In the genomic region with DNA sequence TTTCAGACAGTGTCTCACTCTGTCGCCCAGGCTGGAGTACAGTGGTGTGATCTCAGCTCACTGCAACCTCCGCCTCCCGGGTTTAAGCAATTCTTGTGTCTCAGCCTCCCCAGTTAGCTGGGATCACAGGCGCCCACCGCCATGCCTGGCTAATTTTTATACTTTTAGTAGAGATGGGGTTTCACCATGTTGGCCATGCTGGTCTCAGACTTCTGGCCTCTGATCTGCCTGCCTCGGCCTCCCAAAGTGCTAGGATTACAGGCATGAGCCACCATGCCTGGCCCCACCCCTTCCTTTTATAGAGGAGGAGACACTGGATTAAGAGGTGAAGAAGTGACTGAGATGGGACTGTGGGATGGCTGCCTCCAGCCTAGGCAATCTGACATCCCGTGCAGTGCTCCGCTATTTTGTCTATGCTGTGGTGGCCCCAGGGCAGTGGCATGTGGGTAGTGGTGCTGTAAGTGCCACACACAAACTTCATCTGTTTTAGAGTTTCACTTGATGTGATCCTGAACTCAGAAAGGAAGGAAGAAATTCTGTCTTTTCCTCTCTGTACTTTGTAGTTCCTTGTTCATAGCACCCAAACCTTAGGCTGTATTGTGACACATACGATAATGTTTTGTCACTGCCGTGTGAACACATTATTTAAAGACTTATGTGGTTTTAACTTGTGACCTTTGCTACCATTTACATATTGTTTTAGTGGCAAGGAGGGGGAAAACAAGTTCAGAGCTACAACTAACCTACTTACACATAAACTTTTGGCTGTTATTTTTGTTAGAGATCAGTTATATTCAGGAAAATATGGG, we compare ENCODE assay signal across 8 cellular contexts. TPM values are rescaled to one million over a fixed set of nuclear protein-coding genes. Genes with fewer than 3 reads are reported as not detected.
DNase-seq lines count a peak whose midpoint lies in the region; ATAC-seq and TF ChIP-seq lines count a peak whose summit lies in the region.

No MANE protein-coding gene starts in this region.

- peak overlapping the region; percentile 75 for H3K4me3 Mint-ChIP-seq in natural killer cell
- no peak overlapping the region for H3K4me3 Mint-ChIP-seq in CD8-positive, alpha-beta memory T cell

- H3K27ac ChIP-seq in CD8-positive, alpha-beta memory T cell (ENCODE audit: low read depth, low read length), result no peak overlapping the region

- intact Hi-C loops in natural killer cell (cut with micrococcal nuclease), result loop anchor here (1.0 to 5.0 kb wide), 2 partner anchors 7 to 35 kb away; no protein-coding TSS in a partner anchor

- POLR2A ChIA-PET in CD8-positive, alpha-beta memory T cell (lab: Charles Lee), result no interaction called here

- no peaks in the 10 kb centered on the region for H3K9me3 Mint-ChIP-seq in natural killer cell
- no peaks in the 10 kb centered on the region for H3K9me3 Mint-ChIP-seq in CD8-positive, alpha-beta memory T cell

- ATAC-seq in GM18907 (IDR thresholded peaks at IDR 0.05; ENCODE audit: unreplicated experiment) (peak; percentile 67), HG02973 (IDR thresholded peaks at IDR 0.05; ENCODE audit: unreplicated experiment) (peak; percentile 68), natural killer cell (peak; percentile 84 to 89 (median 86))

- DNase-seq in SW480 (ENCODE audit: low spot score), result peak; percentile 4
- peak; percentile 19 for DNase-seq in natural killer cell
- no peak for DNase-seq in CD8-positive, alpha-beta memory T cell
- no peak for DNase-seq in cerebellar nuclear complex (lab: John Stamatoyannopoulos, UW)
- DNase-seq in DMS53 treated with DMSO at 0.1 percent for 48 hours (lab: John Stamatoyannopoulos, UW; ENCODE audit: unreplicated experiment), result no peak
- DNase-seq in NCI-H187 (lab: John Stamatoyannopoulos, UW), result no peak

- H3K36me3 ChIP-seq in CD8-positive, alpha-beta memory T cell (ENCODE audit: insufficient read depth, low read length), result no peaks in the 10 kb centered on the region

- TF ChIP-seq CTCF in natural killer cell (IDR thresholded peaks at IDR 0.05), result no peak

- no peak overlapping the region for H3K4me3 ChIP-seq in CD8-positive, alpha-beta memory T cell (ENCODE audit: low read length)

- H3K9me3 ChIP-seq in CD8-positive, alpha-beta memory T cell (ENCODE audit: low read length), result no peaks in the 10 kb centered on the region

- no peaks in the 10 kb centered on the region for H3K36me3 Mint-ChIP-seq in natural killer cell
- H3K36me3 Mint-ChIP-seq in CD8-positive, alpha-beta memory T cell, result peaks cover 0 to 1% (median 0%) of the 10 kb centered on the region in 3 donors

- H3K4me1 Mint-ChIP-seq in natural killer cell, result peaks cover 24 to 65% of the 10 kb centered on the region in 2 donors
- peaks cover 14 to 19% (median 16%) of the 10 kb centered on the region in 3 donors for H3K4me1 Mint-ChIP-seq in CD8-positive, alpha-beta memory T cell

- H3K4me1 ChIP-seq in CD8-positive, alpha-beta memory T cell (ENCODE audit: insufficient read depth, low read length), result no peaks in the 10 kb centered on the region

- H3K27me3 ChIP-seq in CD8-positive, alpha-beta memory T cell (ENCODE audit: insufficient read depth, low read length, poor library complexity, severe bottlenecking), result no peaks in the 10 kb centered on the region

- no peaks in the 10 kb centered on the region for H3K27me3 Mint-ChIP-seq in natural killer cell (ENCODE audit: low read depth in 2 of 2)
- no peaks in the 10 kb centered on the region for H3K27me3 Mint-ChIP-seq in CD8-positive, alpha-beta memory T cell

- peak overlapping the region; percentile 91 to 96 for H3K27ac Mint-ChIP-seq in natural killer cell
- peak overlapping the region in 3 of 8 donors; percentile 17 to 63 (median 28) for H3K27ac Mint-ChIP-seq in CD8-positive, alpha-beta memory T cell

- CTCF ChIA-PET in CD8-positive, alpha-beta memory T cell (lab: Charles Lee), result interaction anchor here (1.9 kb wide), 1 partner anchor 8 kb away, joined by 6 read pairs; no protein-coding TSS in a partner anchor

RNA-seq across cellular contexts. Expression of a gene that starts 48.9 kb away (rescaled TPM):
- total RNA-seq in natural killer cell, result 10 to 100 TPM; 19.4 to 22.6 (median 21.8) TPM
- 10 to 100 TPM; 11.7 to 13.3 TPM for total RNA-seq in CD8-positive, alpha-beta memory T cell
- polyA plus RNA-seq in CD8-positive, alpha-beta memory T cell, result 5.1 TPM

Comparison
In these comparisons a context has a peak if more than half of its experiments do, and no peak if none do; other contexts are left out.
1. DNase-seq: peak in SW480 (single experiment) and natural killer cell (single experiment); none in CD8-positive, alpha-beta memory T cell (0 of 5), cerebellar nuclear complex (0 of 2), DMS53 treated with DMSO at 0.1 percent for 48 hours (single experiment) and NCI-H187 (0 of 2).
2. Peak in every context shown above with its lines, with median percentiles within 50 percentile points of each other: ATAC-seq.